13 cellular contexts compared by ENCODE assay signal in the genomic region with DNA sequence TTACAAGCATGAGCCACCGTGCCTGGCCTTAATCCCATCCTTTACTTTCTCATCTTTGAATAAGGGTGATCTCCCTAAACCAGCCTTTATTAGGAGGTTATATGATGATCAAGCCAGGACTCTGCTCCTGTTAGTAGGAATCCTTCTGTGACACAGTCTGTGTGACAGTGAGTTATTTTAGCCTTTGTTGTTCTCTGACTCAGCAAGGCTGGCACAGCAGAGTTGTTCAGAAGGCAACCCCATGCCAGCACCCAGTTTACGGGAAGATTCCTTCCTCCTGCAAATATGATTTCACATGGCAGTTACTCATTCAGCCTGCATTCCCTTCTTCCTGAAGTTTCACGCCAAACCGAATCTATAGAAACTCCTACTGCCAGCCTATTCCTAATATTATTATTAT. TPM values are rescaled to one million over a fixed set of nuclear protein-coding genes. Genes with fewer than 3 reads are reported as not detected.
"Had no signal": no experiment of that assay in that cellular context is flagged by ENCODE, and none has a peak within 500 bp of the region (broad histone marks: within the 10 kb centered on the region; RNA-seq: fewer than 3 reads in every experiment).

No MANE protein-coding gene starts in this region.

- DNase-seq: activated B cell treated with CpG ODN at 0.5 μM for 24 hours; activated CD4-positive, alpha-beta T cell treated with anti-CD3 and anti-CD28 coated beads, Interleukin-2, amount 50 U/mL, for 1 hour; activated naive CD4-positive, alpha-beta T cell treated with anti-CD3 and anti-CD28 coated beads, Interleukin-2, amount 50 U/mL, for 16 hours; activated T-cell treated with anti-CD3 and anti-CD28 coated beads for 4 hours; amniotic stem cell; cerebellar nuclear complex; foreskin keratinocyte; mesendoderm; retina; stimulated activated CD4-positive, alpha-beta T cell treated with anti-CD3 and anti-CD28 coated beads, Interleukin-4, amount 100 ng/mL, for 4 hours had no signal

- ATAC-seq: foreskin keratinocyte, pancreas had no signal

- H3K4me1 ChIP-seq: foreskin keratinocyte, pancreas had no signal

- H3K36me3 ChIP-seq: pancreas had no signal

- H3K4me3 ChIP-seq: dorsolateral prefrontal cortex, pancreas had no signal

- H3K9me3 ChIP-seq: pancreas had no signal

- H3K27ac ChIP-seq: dorsolateral prefrontal cortex, foreskin keratinocyte, pancreas had no signal

- H3K27me3 ChIP-seq: foreskin keratinocyte, pancreas had no signal

RNA-seq across cellular contexts. Expression of a gene that starts 53.8 kb away (rescaled TPM):
- total RNA-seq: activated B cell treated with CpG ODN at 0.5 μM for 24 hours; activated CD8-positive, alpha-beta memory T cell treated with anti-CD3 and anti-CD28 coated beads for 36 hours had no signal
